In the genomic region with DNA sequence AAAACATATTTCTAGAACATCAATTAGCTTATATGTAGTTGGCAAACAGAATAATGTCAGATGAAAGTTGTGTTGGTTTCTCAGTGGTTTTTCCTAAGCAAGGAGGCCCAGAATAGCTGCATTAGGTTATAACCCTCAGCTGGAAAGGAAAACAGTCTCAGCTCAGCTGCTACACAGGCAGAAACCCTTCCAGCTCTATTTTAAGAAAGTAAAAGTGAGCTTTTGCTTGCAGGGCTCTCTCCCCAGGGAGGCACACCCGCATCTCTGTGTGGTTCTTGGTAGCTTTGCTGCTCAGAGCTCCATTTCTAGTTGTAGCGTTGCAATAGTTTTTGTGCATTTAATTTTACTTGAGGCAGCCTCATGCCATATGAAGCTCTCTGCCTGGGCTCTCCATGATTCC, we compare ENCODE assay signal across 9 cellular contexts. TPM values are rescaled to one million over a fixed set of nuclear protein-coding genes. Genes with fewer than 3 reads are reported as not detected.
A peak's percentile ranks its signal among the peaks of the same experiment; 100 is the strongest.
DNase-seq lines count a peak whose midpoint lies in the region; ATAC-seq lines count a peak whose summit lies in the region.
"Had no signal": no experiment of that assay in that cellular context is flagged by ENCODE, and none has a peak within 500 bp of the region (broad histone marks: within the 10 kb centered on the region; RNA-seq: fewer than 3 reads in every experiment).

No MANE protein-coding gene starts in this region.

- no peak overlapping the region for H2BK120ac ChIP-seq in neuronal stem cell (ENCODE audit: low read depth, low read length)

- H2BK12ac ChIP-seq in neuronal stem cell (ENCODE audit: low read length), result no peak overlapping the region

- H2BK5ac ChIP-seq in neuronal stem cell (ENCODE audit: low read length), result no peak overlapping the region

- H3K4me2 ChIP-seq in neuronal stem cell (ENCODE audit: insufficient read depth, low read length, poor library complexity, severe bottlenecking), result no peak overlapping the region

- DNase-seq in AG20443 (ENCODE audit: low spot score) (peak; percentile 41), right cardiac atrium (peak; percentile 49 to 79 (median 79)), NCI-H2107 treated with DMSO at 0.1 percent for 48 hours (lab: John Stamatoyannopoulos, UW; ENCODE audit: unreplicated experiment) (no peak), neuronal stem cell (ENCODE audit: low spot score) (no peak), NCI-H748 treated with DMSO at 0.1 percent for 48 hours (lab: John Stamatoyannopoulos, UW) (no peak)
- no peak for DNase-seq in activated CD4-positive, alpha-beta T cell treated with anti-CD3 and anti-CD28 coated beads, Interleukin-2, amount 50 U/mL, for 48 hours

- H4K8ac ChIP-seq in neuronal stem cell (ENCODE audit: low read depth, low read length), result no peak overlapping the region

- no peak overlapping the region for H3K14ac ChIP-seq in neuronal stem cell (ENCODE audit: low read length)

- no peak overlapping the region for H2AK5ac ChIP-seq in neuronal stem cell (ENCODE audit: low read depth, low read length)

- no peak overlapping the region for H3K23ac ChIP-seq in neuronal stem cell (ENCODE audit: low read depth, low read length, poor library complexity)

- no peak overlapping the region for H4K91ac ChIP-seq in neuronal stem cell (ENCODE audit: low read depth, low read length, poor library complexity)

- H3K18ac ChIP-seq in neuronal stem cell (ENCODE audit: low read length), result no peak overlapping the region

- no peaks in the 10 kb centered on the region for H3K27me3 ChIP-seq in right cardiac atrium (ENCODE audit: control insufficient read depth, insufficient read depth)
- no peaks in the 10 kb centered on the region for H3K27me3 ChIP-seq in neuronal stem cell (ENCODE audit: control insufficient read depth in 3 of 3, insufficient read depth in 3 of 3, low read depth in 1 of 3, low read length in 3 of 3)

- ATAC-seq in GM21423 (IDR thresholded peaks at IDR 0.05; ENCODE audit: unreplicated experiment) (peak; percentile 89), HG03558 (IDR thresholded peaks at IDR 0.05; ENCODE audit: extremely low read depth, unreplicated experiment) (peak; percentile 82), right cardiac atrium (peak; percentile 94 to 97)

- no peak overlapping the region for H3K9ac ChIP-seq in neuronal stem cell (ENCODE audit: low read depth, low read length, poor library complexity)

- peaks cover 13 to 72% of the 10 kb centered on the region in 2 donors for H3K36me3 ChIP-seq in neuronal stem cell (replicated peaks in 1 of 2; ENCODE audit: control insufficient read depth in 2 of 2, insufficient read depth in 2 of 2, low read length in 2 of 2)

- no peak overlapping the region for H2AFZ ChIP-seq in neuronal stem cell (ENCODE audit: low read length)

- peaks cover 6% of the 10 kb centered on the region for H3K79me1 ChIP-seq in neuronal stem cell (ENCODE audit: low read depth, low read length)

- H3K4me1 ChIP-seq in right cardiac atrium (ENCODE audit: control insufficient read depth, insufficient read depth, low read length) (peaks cover 3% of the 10 kb centered on the region), neuronal stem cell (ENCODE audit: control insufficient read depth in 2 of 2, insufficient read depth in 1 of 2, low read depth in 1 of 2, low read length in 2 of 2) (no peaks in the 10 kb centered on the region)

- no peak overlapping the region for H3K4me3 ChIP-seq in right cardiac atrium (ENCODE audit: low read length)
- H3K4me3 ChIP-seq in neuronal stem cell (ENCODE audit: low read length in 2 of 2), result no peak overlapping the region

- intact Hi-C loops in right cardiac atrium (cut with DNase I), result no loop called here

- no peak overlapping the region for H2BK15ac ChIP-seq in neuronal stem cell (ENCODE audit: low read length)

- H3K9me3 ChIP-seq in right cardiac atrium (ENCODE audit: control insufficient read depth, low read length) (no peaks in the 10 kb centered on the region), neuronal stem cell (replicated peaks in 1 of 2; ENCODE audit: control insufficient read depth in 2 of 2, insufficient read depth in 1 of 2, low read depth in 1 of 2, low read length in 2 of 2) (no peaks in the 10 kb centered on the region)

- H3K4ac ChIP-seq in neuronal stem cell (ENCODE audit: low read length), result no peak overlapping the region

- WGBS in right cardiac atrium, result 28% methylated on average over 2 of the region's 2 CpGs
- WGBS in neuronal stem cell (ENCODE audit: extremely low coverage in 2 of 2, insufficient read length in 2 of 2, insufficient replicate concordance in 1 of 2), 2 donors, result no CpG with 5 or more reads among the region's 2 CpGs

- peak overlapping the region; percentile 1 for H3K27ac ChIP-seq in right cardiac atrium (ENCODE audit: low read length)
- H3K27ac ChIP-seq in neuronal stem cell (replicated peaks; ENCODE audit: low read length), result no peak overlapping the region
- H3K27ac ChIP-seq: C4-2B had no signal

RNA-seq across cellular contexts. Expression of a gene that starts 54.6 kb away (rescaled TPM):
- total RNA-seq in right cardiac atrium, result 10 to 100 TPM; 17.2 to 20.4 (median 19.9) TPM
- 5.0 TPM for polyA plus RNA-seq in right cardiac atrium
- 14.6 TPM for polyA plus RNA-seq in neuronal stem cell (2013, experiment 1 of 2)
- 15.1 TPM for polyA plus RNA-seq in neuronal stem cell (2013, experiment 2 of 2)

Comparison
In these comparisons a context has a peak if more than half of its experiments do, and no peak if none do; other contexts are left out.
1. DNase-seq: peak in AG20443 (single experiment) and right cardiac atrium (3 of 3); none in NCI-H2107 treated with DMSO at 0.1 percent for 48 hours (single experiment), neuronal stem cell (single experiment), NCI-H748 treated with DMSO at 0.1 percent for 48 hours (single experiment) and activated CD4-positive, alpha-beta T cell treated with anti-CD3 and anti-CD28 coated beads, Interleukin-2, amount 50 U/mL, for 48 hours (0 of 2).
2. Peak in every context shown above with its lines, with median percentiles within 50 percentile points of each other: ATAC-seq.